In genomic region chr1:151689494-151689893, GRCh38 we compare ENCODE assay signal across 23 cellular contexts. TPM values are rescaled to one million over a fixed set of nuclear protein-coding genes. Genes with fewer than 3 reads are reported as not detected.
A peak's percentile ranks its signal among the peaks of the same experiment; 100 is the strongest.
DNase-seq lines count a peak whose midpoint lies in the region; ATAC-seq and TF ChIP-seq lines count a peak whose summit lies in the region.
"Had no signal": no experiment of that assay in that cellular context is flagged by ENCODE, and none has a peak within 500 bp of the region (broad histone marks: within the 10 kb centered on the region; RNA-seq: fewer than 3 reads in every experiment).

No MANE protein-coding gene starts in this region.

- TF ChIP-seq POLR2A in heart left ventricle (IDR thresholded peaks at IDR 0.05) (no peak), uterus (IDR thresholded peaks at IDR 0.05) (no peak)

- no peak overlapping the region for H3K27ac ChIP-seq in heart left ventricle
- H3K27ac ChIP-seq in neutrophil, result peak overlapping the region; percentile 31
- no peak overlapping the region for H3K27ac ChIP-seq in uterus
- H3K27ac ChIP-seq: A549, GM23248 had no signal

- no peaks in the 10 kb centered on the region for H3K4me1 Mint-ChIP-seq in type B pancreatic cell (ENCODE audit: unreplicated experiment)

- no peaks in the 10 kb centered on the region for H3K9me3 Mint-ChIP-seq in type B pancreatic cell
- H3K9me3 Mint-ChIP-seq: CD4-positive, alpha-beta memory T cell had no signal

- TF ChIP-seq CTCF in heart left ventricle (IDR thresholded peaks at IDR 0.05) (no peak), neutrophil (IDR thresholded peaks at IDR 0.05) (no peak), type B pancreatic cell (conservative IDR thresholded peaks at IDR 0.05) (no peak), uterus (IDR thresholded peaks at IDR 0.05) (no peak)

- no peak overlapping the region for H3K4me3 Mint-ChIP-seq in type B pancreatic cell
- H3K4me3 Mint-ChIP-seq: CD4-positive, alpha-beta memory T cell had no signal

- DNase-seq in Right ventricle myocardium inferior (ENCODE audit: missing footprints) (no peak), cardiac septum (ENCODE audit: low spot score) (no peak), heart left ventricle (no peak), left ventricle myocardium superior (no peak), type B pancreatic cell (ENCODE audit: extremely low spot score, unreplicated experiment) (no peak), uterus (no peak)
- DNase-seq: 8988T; ACHN; C1 segment of cervical spinal cord; Calu3; CD4-positive, alpha-beta memory T cell; COR-L47; DMS79; EL; GDM1; GM23248; H7; HCEC 1CT had no signal

- ATAC-seq in Right ventricle myocardium inferior, result peak; percentile 10
- peak in 3 of 4 donors; percentile 37 to 53 (median 43) for ATAC-seq in heart left ventricle
- peak; percentile 72 for ATAC-seq in left ventricle myocardium superior
- ATAC-seq: A549, GM12878 had no signal

- 52 to 60% (median 58%) methylated on average over 4 of the region's 4 CpGs for WGBS in heart left ventricle, 4 donors

- H3K27me3 Mint-ChIP-seq in type B pancreatic cell, result no peaks in the 10 kb centered on the region
- H3K27me3 Mint-ChIP-seq: CD4-positive, alpha-beta memory T cell had no signal

- H3K27me3 ChIP-seq in heart left ventricle (no peaks in the 10 kb centered on the region), neutrophil (no peaks in the 10 kb centered on the region), uterus (no peaks in the 10 kb centered on the region)

- peaks cover 0 to 16% (median 0%) of the 10 kb centered on the region in 12 donors for H3K4me1 ChIP-seq in heart left ventricle
- peaks cover 22 to 23% of the 10 kb centered on the region in 2 experiments for H3K4me1 ChIP-seq in neutrophil (ENCODE audit: control insufficient read depth in 1 of 2, insufficient read depth in 1 of 2, low read depth in 1 of 2, low read length in 1 of 2)
- H3K4me1 ChIP-seq in uterus, result no peaks in the 10 kb centered on the region
- H3K4me1 ChIP-seq: A549 had no signal

- H3K4me3 ChIP-seq in heart left ventricle (no peak overlapping the region), neutrophil (ENCODE audit: low read depth in 1 of 2, low read length in 1 of 2) (no peak overlapping the region), uterus (no peak overlapping the region)
- H3K4me3 ChIP-seq: A549, GM12878, GM23248 had no signal

- H3K36me3 ChIP-seq in heart left ventricle (peaks cover 0 to 62% (median 47%) of the 10 kb centered on the region in 9 donors), neutrophil (peaks cover 61% of the 10 kb centered on the region), uterus (no peaks in the 10 kb centered on the region)

- no peaks in the 10 kb centered on the region for H3K9me3 ChIP-seq in heart left ventricle
- no peaks in the 10 kb centered on the region for H3K9me3 ChIP-seq in neutrophil
- H3K9me3 ChIP-seq in uterus, result no peaks in the 10 kb centered on the region
- H3K9me3 ChIP-seq: A549 had no signal

- no peak overlapping the region for H3K27ac Mint-ChIP-seq in type B pancreatic cell

- no peaks in the 10 kb centered on the region for H3K36me3 Mint-ChIP-seq in type B pancreatic cell

- intact Hi-C loops in Right ventricle myocardium inferior (cut with DNase I), result no loop called here
- intact Hi-C loops in cardiac septum (cut with DNase I), result no loop called here
- intact Hi-C loops in heart left ventricle (cut with DNase I), result no loop called here
- intact Hi-C loops in left ventricle myocardium superior (cut with micrococcal nuclease), result no loop called here
- intact Hi-C loops in uterus (cut with DNase I; ENCODE audit: low total_unique reads), result no loop called here

RNA-seq across cellular contexts. Expression of gene CELF3, which starts 27.1 kb away (rescaled TPM):
- total RNA-seq in Right ventricle myocardium inferior (not detected), cardiac septum (not detected), heart left ventricle (not detected), left ventricle myocardium superior (not detected), type B pancreatic cell (ENCODE audit: low replicate concordance) (17.9 and 19.0 TPM in 2 replicates), uterus (1 to 10 TPM in 1 of 4 donors, not detected in 3; 1.2 TPM)
- polyA plus RNA-seq in heart left ventricle, result not detected
- total RNA-seq: Calu3; CD4-positive, alpha-beta memory T cell; GM12878; GM23248 had no signal
- polyA plus RNA-seq: A549; BJ; CD4-positive, alpha-beta memory T cell; GM23248 had no signal

RNA-seq across cellular contexts. Expression of gene RIIAD1, which starts 31.8 kb away (rescaled TPM):
- total RNA-seq in Right ventricle myocardium inferior (7.7 TPM), cardiac septum (4.3 TPM), heart left ventricle (10 to 100 TPM in 2 of 9 donors, 1 to 10 TPM in 6, not detected in 1; 2.3 to 20.8 (median 6.0) TPM), left ventricle myocardium superior (4.4 TPM), type B pancreatic cell (ENCODE audit: low replicate concordance) (3.1 and 3.6 TPM in 2 replicates), uterus (1 to 10 TPM in 2 of 4 donors, not detected in 2; 1.1 to 4.3 TPM)
- 10 to 100 TPM in 1 of 2 donors, not detected in 1; 13.1 TPM for polyA plus RNA-seq in heart left ventricle
- total RNA-seq: Calu3; CD4-positive, alpha-beta memory T cell; GM12878; GM23248; H1; H7 had no signal
- polyA plus RNA-seq: A549; BJ; CD4-positive, alpha-beta memory T cell; GM12878; H1 had no signal

Comparison
In these comparisons a context has a peak if more than half of its experiments do, and no peak if none do; other contexts are left out.
1. ATAC-seq: peak in every context shown above with its lines; median percentile 72 in left ventricle myocardium superior; 43 in heart left ventricle; 10 in Right ventricle myocardium inferior.